In the genomic region with DNA sequence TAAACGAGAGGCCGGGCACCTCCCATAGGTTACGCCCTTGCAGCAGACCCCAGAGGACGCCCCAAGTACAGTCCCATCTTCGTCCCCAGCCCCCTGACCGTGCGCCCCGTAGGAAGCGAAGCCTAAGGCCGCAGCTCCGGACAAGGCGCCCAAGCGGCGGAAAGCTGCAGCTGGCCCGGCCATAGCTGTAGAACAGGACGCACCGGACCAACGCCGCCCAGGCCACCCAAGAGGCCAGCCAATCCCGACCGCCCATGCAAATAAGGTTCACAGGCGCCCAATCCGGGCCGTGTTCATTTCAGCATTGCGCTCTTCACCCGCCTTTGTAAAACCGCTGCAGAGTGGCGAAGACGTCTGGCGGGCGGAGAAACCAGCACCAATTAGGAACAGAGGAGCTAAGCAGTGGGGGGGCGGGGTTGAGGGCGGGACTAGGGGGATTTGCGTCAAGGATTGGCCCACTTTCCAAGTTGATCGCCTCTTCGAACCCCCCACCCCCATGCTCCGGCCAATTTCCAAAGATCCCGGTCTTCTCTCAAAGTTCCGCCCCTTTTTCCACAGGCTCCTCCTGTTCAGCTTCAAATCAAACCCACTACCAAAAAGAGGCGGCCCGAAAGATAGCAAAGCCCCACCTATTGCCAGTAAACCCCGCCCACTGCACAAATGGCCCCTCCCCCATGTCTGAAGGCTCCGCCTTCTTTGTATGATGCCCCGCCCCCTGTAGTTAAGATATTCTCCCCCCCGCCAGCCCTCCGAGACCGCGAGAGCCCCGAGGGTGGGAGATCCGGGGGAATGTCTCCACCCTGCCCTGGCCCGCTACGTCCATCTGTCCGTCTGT, we compare ENCODE assay signal across 1 cellular context.
TF ChIP-seq lines count a peak whose summit lies in the region.

A gene (minus strand): TSS at position 196 of the 835 bp plus-strand sequence. CDS start 13 bp downstream, at position 183.

TF ChIP-seq in HepG2, 621 proteins besides CTCF, POLR2A, EP300 and RAD21 (continued from another document and continues in another):
- TF ChIP-seq, protein P1, sequence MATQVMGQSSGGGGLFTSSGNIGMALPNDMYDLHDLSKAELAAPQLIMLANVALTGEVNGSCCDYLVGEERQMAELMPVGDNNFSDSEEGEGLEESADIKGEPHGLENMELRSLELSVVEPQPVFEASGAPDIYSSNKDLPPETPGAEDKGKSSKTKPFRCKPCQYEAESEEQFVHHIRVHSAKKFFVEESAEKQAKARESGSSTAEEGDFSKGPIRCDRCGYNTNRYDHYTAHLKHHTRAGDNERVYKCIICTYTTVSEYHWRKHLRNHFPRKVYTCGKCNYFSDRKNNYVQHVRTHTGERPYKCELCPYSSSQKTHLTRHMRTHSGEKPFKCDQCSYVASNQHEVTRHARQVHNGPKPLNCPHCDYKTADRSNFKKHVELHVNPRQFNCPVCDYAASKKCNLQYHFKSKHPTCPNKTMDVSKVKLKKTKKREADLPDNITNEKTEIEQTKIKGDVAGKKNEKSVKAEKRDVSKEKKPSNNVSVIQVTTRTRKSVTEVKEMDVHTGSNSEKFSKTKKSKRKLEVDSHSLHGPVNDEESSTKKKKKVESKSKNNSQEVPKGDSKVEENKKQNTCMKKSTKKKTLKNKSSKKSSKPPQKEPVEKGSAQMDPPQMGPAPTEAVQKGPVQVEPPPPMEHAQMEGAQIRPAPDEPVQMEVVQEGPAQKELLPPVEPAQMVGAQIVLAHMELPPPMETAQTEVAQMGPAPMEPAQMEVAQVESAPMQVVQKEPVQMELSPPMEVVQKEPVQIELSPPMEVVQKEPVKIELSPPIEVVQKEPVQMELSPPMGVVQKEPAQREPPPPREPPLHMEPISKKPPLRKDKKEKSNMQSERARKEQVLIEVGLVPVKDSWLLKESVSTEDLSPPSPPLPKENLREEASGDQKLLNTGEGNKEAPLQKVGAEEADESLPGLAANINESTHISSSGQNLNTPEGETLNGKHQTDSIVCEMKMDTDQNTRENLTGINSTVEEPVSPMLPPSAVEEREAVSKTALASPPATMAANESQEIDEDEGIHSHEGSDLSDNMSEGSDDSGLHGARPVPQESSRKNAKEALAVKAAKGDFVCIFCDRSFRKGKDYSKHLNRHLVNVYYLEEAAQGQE (IDR thresholded peaks at IDR 0.05; ENCODE audit: borderline replicate concordance in 1 of 2, low read depth in 1 of 2, low read length in 2 of 2), result peak in 1 of 2 experiments; percentile 25; a peak in 1 of 4 replicates
- TF ChIP-seq ERF (CRISPR knock-in tag; IDR thresholded peaks at IDR 0.05) (peak; percentile 9), GATA4 (IDR thresholded peaks at IDR 0.05; ENCODE audit: borderline replicate concordance, low read depth) (peak; percentile 41; the same call in 1 of the 2 replicates), CREM (IDR thresholded peaks at IDR 0.05) (peak; percentile 45; the same call in 1 of the 2 replicates), CREM (CRISPR knock-in tag; IDR thresholded peaks at IDR 0.05) (no peak), ZNF251 (CRISPR knock-in tag; IDR thresholded peaks at IDR 0.05) (no peak), ZNF891 (CRISPR knock-in tag; IDR thresholded peaks at IDR 0.05) (peak; percentile 47; the same call in 1 of the 2 replicates), SYNCRIP (IDR thresholded peaks at IDR 0.05; ENCODE audit: insufficient read depth, low read depth, low read length) (no peak), SIX4 (CRISPR knock-in tag; IDR thresholded peaks at IDR 0.05) (no peak), ZNF12 (CRISPR knock-in tag; IDR thresholded peaks at IDR 0.05) (no peak), ZNF777 (CRISPR knock-in tag; IDR thresholded peaks at IDR 0.05) (peak; percentile 56; the same call in 1 of the 2 replicates), KLF6 (CRISPR knock-in tag; IDR thresholded peaks at IDR 0.05) (no peak), HNRNPLL (IDR thresholded peaks at IDR 0.05; ENCODE audit: low read depth, low read length, poor library complexity, severe bottlenecking) (peak; percentile 79), ZNF7 (CRISPR knock-in tag; IDR thresholded peaks at IDR 0.05) (no peak), ZNF138 (CRISPR knock-in tag; IDR thresholded peaks at IDR 0.05; ENCODE audit: low read depth) (no peak), EED (CRISPR knock-in tag; IDR thresholded peaks at IDR 0.05) (0 out of 2 replicates have a peak, but pooled peaks have one; percentile 58), BRCA1 (CRISPR knock-in tag; IDR thresholded peaks at IDR 0.05) (0 out of 2 replicates have a peak, but pooled peaks have one; percentile 64), TSC22D2 (CRISPR knock-in tag; IDR thresholded peaks at IDR 0.05; ENCODE audit: borderline replicate concordance) (no peak), ZSCAN22 (CRISPR knock-in tag; IDR thresholded peaks at IDR 0.05) (no peak), PHF21A (CRISPR knock-in tag; IDR thresholded peaks at IDR 0.05) (no peak), ZNF709 (CRISPR knock-in tag; IDR thresholded peaks at IDR 0.05) (0 out of 2 replicates have a peak, but pooled peaks have one; percentile 36), RBM39 (IDR thresholded peaks at IDR 0.05; ENCODE audit: low read depth, low read length, poor library complexity, severe bottlenecking) (peak; percentile 77), IRX3 (CRISPR knock-in tag; IDR thresholded peaks at IDR 0.05; ENCODE audit: borderline replicate concordance, low read depth) (peak; percentile 65; the same call in 1 of the 2 replicates), ZBTB7A (CRISPR knock-in tag; IDR thresholded peaks at IDR 0.05) (peak; percentile 78), GATAD1 (CRISPR knock-in tag; IDR thresholded peaks at IDR 0.05) (peak; percentile 76; the same call in 1 of the 2 replicates), ZNF136 (CRISPR knock-in tag; IDR thresholded peaks at IDR 0.05; ENCODE audit: low read depth) (no peak), ZKSCAN1 (IDR thresholded peaks at IDR 0.05; ENCODE audit: low read length) (no peak), NKX3-1 (CRISPR knock-in tag; IDR thresholded peaks at IDR 0.05) (0 out of 2 replicates have a peak, but pooled peaks have one; percentile 59), ZNF552 (CRISPR knock-in tag; IDR thresholded peaks at IDR 0.05; ENCODE audit: borderline replicate concordance) (no peak), ZBTB42 (CRISPR knock-in tag; IDR thresholded peaks at IDR 0.05) (0 out of 2 replicates have a peak, but pooled peaks have one; percentile 14), MAFK (conservative IDR thresholded peaks at IDR 0.05 in 1 of 2, IDR thresholded peaks at IDR 0.05 in 1 of 2; ENCODE audit: low read length in 2 of 2) (no peak), KAT8 (CRISPR knock-in tag; IDR thresholded peaks at IDR 0.05) (no peak; the same call in none of the 2 replicates)
- TF ChIP-seq, protein P2, sequence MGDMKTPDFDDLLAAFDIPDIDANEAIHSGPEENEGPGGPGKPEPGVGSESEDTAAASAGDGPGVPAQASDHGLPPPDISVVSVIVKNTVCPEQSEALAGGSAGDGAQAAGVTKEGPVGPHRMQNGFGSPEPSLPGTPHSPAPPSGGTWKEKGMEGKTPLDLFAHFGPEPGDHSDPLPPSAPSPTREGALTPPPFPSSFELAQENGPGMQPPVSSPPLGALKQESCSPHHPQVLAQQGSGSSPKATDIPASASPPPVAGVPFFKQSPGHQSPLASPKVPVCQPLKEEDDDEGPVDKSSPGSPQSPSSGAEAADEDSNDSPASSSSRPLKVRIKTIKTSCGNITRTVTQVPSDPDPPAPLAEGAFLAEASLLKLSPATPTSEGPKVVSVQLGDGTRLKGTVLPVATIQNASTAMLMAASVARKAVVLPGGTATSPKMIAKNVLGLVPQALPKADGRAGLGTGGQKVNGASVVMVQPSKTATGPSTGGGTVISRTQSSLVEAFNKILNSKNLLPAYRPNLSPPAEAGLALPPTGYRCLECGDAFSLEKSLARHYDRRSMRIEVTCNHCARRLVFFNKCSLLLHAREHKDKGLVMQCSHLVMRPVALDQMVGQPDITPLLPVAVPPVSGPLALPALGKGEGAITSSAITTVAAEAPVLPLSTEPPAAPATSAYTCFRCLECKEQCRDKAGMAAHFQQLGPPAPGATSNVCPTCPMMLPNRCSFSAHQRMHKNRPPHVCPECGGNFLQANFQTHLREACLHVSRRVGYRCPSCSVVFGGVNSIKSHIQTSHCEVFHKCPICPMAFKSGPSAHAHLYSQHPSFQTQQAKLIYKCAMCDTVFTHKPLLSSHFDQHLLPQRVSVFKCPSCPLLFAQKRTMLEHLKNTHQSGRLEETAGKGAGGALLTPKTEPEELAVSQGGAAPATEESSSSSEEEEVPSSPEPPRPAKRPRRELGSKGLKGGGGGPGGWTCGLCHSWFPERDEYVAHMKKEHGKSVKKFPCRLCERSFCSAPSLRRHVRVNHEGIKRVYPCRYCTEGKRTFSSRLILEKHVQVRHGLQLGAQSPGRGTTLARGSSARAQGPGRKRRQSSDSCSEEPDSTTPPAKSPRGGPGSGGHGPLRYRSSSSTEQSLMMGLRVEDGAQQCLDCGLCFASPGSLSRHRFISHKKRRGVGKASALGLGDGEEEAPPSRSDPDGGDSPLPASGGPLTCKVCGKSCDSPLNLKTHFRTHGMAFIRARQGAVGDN (CRISPR knock-in tag; IDR thresholded peaks at IDR 0.05), result peak; percentile 74
- TF ChIP-seq, protein P3, sequence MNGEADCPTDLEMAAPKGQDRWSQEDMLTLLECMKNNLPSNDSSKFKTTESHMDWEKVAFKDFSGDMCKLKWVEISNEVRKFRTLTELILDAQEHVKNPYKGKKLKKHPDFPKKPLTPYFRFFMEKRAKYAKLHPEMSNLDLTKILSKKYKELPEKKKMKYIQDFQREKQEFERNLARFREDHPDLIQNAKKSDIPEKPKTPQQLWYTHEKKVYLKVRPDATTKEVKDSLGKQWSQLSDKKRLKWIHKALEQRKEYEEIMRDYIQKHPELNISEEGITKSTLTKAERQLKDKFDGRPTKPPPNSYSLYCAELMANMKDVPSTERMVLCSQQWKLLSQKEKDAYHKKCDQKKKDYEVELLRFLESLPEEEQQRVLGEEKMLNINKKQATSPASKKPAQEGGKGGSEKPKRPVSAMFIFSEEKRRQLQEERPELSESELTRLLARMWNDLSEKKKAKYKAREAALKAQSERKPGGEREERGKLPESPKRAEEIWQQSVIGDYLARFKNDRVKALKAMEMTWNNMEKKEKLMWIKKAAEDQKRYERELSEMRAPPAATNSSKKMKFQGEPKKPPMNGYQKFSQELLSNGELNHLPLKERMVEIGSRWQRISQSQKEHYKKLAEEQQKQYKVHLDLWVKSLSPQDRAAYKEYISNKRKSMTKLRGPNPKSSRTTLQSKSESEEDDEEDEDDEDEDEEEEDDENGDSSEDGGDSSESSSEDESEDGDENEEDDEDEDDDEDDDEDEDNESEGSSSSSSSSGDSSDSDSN (CRISPR knock-in tag; IDR thresholded peaks at IDR 0.05), result peak; percentile 66
- TF ChIP-seq, protein P4, sequence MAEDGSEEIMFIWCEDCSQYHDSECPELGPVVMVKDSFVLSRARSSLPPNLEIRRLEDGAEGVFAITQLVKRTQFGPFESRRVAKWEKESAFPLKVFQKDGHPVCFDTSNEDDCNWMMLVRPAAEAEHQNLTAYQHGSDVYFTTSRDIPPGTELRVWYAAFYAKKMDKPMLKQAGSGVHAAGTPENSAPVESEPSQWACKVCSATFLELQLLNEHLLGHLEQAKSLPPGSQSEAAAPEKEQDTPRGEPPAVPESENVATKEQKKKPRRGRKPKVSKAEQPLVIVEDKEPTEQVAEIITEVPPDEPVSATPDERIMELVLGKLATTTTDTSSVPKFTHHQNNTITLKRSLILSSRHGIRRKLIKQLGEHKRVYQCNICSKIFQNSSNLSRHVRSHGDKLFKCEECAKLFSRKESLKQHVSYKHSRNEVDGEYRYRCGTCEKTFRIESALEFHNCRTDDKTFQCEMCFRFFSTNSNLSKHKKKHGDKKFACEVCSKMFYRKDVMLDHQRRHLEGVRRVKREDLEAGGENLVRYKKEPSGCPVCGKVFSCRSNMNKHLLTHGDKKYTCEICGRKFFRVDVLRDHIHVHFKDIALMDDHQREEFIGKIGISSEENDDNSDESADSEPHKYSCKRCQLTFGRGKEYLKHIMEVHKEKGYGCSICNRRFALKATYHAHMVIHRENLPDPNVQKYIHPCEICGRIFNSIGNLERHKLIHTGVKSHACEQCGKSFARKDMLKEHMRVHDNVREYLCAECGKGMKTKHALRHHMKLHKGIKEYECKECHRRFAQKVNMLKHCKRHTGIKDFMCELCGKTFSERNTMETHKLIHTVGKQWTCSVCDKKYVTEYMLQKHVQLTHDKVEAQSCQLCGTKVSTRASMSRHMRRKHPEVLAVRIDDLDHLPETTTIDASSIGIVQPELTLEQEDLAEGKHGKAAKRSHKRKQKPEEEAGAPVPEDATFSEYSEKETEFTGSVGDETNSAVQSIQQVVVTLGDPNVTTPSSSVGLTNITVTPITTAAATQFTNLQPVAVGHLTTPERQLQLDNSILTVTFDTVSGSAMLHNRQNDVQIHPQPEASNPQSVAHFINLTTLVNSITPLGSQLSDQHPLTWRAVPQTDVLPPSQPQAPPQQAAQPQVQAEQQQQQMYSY (CRISPR knock-in tag; IDR thresholded peaks at IDR 0.05), result peak; percentile 38; the same call in 1 of the 2 replicates
- TF ChIP-seq, protein P5, sequence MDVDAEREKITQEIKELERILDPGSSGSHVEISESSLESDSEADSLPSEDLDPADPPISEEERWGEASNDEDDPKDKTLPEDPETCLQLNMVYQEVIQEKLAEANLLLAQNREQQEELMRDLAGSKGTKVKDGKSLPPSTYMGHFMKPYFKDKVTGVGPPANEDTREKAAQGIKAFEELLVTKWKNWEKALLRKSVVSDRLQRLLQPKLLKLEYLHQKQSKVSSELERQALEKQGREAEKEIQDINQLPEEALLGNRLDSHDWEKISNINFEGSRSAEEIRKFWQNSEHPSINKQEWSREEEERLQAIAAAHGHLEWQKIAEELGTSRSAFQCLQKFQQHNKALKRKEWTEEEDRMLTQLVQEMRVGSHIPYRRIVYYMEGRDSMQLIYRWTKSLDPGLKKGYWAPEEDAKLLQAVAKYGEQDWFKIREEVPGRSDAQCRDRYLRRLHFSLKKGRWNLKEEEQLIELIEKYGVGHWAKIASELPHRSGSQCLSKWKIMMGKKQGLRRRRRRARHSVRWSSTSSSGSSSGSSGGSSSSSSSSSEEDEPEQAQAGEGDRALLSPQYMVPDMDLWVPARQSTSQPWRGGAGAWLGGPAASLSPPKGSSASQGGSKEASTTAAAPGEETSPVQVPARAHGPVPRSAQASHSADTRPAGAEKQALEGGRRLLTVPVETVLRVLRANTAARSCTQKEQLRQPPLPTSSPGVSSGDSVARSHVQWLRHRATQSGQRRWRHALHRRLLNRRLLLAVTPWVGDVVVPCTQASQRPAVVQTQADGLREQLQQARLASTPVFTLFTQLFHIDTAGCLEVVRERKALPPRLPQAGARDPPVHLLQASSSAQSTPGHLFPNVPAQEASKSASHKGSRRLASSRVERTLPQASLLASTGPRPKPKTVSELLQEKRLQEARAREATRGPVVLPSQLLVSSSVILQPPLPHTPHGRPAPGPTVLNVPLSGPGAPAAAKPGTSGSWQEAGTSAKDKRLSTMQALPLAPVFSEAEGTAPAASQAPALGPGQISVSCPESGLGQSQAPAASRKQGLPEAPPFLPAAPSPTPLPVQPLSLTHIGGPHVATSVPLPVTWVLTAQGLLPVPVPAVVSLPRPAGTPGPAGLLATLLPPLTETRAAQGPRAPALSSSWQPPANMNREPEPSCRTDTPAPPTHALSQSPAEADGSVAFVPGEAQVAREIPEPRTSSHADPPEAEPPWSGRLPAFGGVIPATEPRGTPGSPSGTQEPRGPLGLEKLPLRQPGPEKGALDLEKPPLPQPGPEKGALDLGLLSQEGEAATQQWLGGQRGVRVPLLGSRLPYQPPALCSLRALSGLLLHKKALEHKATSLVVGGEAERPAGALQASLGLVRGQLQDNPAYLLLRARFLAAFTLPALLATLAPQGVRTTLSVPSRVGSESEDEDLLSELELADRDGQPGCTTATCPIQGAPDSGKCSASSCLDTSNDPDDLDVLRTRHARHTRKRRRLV (CRISPR knock-in tag; IDR thresholded peaks at IDR 0.05), result peak; percentile 97
